Comparison of ENCODE assay signal across 9 cellular contexts in the genomic region with DNA sequence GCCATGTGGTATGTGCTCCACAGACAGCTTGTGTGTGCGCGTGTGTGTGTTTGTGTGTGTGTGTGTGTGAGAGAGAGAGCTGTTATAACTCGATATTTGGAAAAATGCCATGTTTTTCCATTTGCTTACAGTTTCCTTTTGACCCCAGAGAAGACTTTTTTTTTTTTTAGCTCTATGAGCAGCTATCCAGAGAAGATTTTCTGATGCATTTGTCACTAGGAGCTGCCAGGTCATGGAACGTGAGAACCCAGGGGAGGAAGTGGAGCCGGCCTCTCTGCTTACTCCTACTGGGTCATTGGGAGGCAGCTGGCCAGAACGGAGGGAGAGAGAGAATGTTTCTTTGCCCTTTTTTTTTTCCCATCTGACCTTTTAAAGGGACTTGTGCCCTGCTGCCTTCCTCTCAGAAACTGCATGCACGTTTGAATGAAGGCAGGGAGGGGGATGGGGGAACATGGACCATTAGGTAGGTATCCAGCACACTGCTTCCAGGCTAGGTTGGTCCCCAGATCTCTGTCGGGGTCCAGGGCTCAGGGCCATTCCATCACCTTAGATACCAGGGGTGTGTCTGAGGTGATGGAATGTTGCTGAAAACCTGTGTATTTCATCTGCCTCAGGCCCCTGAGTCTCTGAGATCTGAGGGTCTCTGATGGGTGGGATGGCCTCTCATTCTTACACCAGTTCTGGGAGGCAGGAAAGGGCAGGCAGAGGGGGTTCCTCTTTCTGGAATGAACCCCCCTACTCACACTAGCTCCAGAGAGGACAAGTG. TPM values are rescaled to one million over a fixed set of nuclear protein-coding genes. Genes with fewer than 3 reads are reported as not detected.
DNase-seq lines count a peak whose midpoint lies in the region; ATAC-seq and TF ChIP-seq lines count a peak whose summit lies in the region.
"Had no signal": no experiment of that assay in that cellular context is flagged by ENCODE, and none has a peak within 500 bp of the region (broad histone marks: within the 10 kb centered on the region; RNA-seq: fewer than 3 reads in every experiment).

No MANE protein-coding gene starts in this region.

- H3K4me1 Mint-ChIP-seq in natural killer cell = no peaks in the 10 kb centered on the region

- H3K27ac ChIP-seq in SJCRH30 (peak overlapping the region; percentile 20; the same call in 1 of the 2 replicates), hepatocyte (peak overlapping the region; percentile 93), smooth muscle cell (ENCODE audit: low read depth) (peak overlapping the region; percentile 21)

- peaks cover 24% of the 10 kb centered on the region for H3F3A ChIP-seq in smooth muscle cell (ENCODE audit: low read depth)

- no peaks in the 10 kb centered on the region for H3K36me3 Mint-ChIP-seq in natural killer cell

- H3K4me3 Mint-ChIP-seq in natural killer cell = no peak overlapping the region

- no peaks in the 10 kb centered on the region for H3K9me3 Mint-ChIP-seq in natural killer cell

- H3K27me3 Mint-ChIP-seq in natural killer cell (ENCODE audit: low read depth in 2 of 2) = peaks cover 21 to 38% of the 10 kb centered on the region in 2 donors

- H3K4me1 ChIP-seq in SJCRH30 (peaks cover 68% of the 10 kb centered on the region), hepatocyte (ENCODE audit: insufficient read depth) (peaks cover 39% of the 10 kb centered on the region), smooth muscle cell (ENCODE audit: low read depth) (peaks cover 39% of the 10 kb centered on the region)

- H3K27ac Mint-ChIP-seq in natural killer cell = no peak overlapping the region

- H4K20me1 ChIP-seq in hepatocyte (ENCODE audit: insufficient read depth, poor library complexity, severe bottlenecking) (no peaks in the 10 kb centered on the region), smooth muscle cell (ENCODE audit: low read depth) (no peaks in the 10 kb centered on the region)

- DNase-seq in HK-2 (ENCODE audit: unreplicated experiment) (peak; percentile 23), SJCRH30 (peak; percentile 54 to 74), hepatocyte (ENCODE audit: low spot score) (peak; percentile 53), smooth muscle cell (lab: John Stamatoyannopoulos, UW; ENCODE audit: unreplicated experiment) (no peak), LoVo (ENCODE audit: low spot score) (no peak), NCI-H1105 treated with DMSO at 0.1 percent for 48 hours (lab: John Stamatoyannopoulos, UW) (no peak), natural killer cell (no peak)
- DNase-seq: T-helper 1 cell had no signal

- TF ChIP-seq CTCF in hepatocyte (IDR thresholded peaks at IDR 0.05; ENCODE audit: poor library complexity) (no peak), smooth muscle cell (IDR thresholded peaks at IDR 0.05; ENCODE audit: borderline replicate concordance, insufficient read depth, poor library complexity, severe bottlenecking) (no peak), natural killer cell (IDR thresholded peaks at IDR 0.05) (no peak)

- H3K9me3 ChIP-seq in SJCRH30 (replicated peaks) (no peaks in the 10 kb centered on the region), hepatocyte (ENCODE audit: low read depth) (no peaks in the 10 kb centered on the region), smooth muscle cell (replicated peaks; ENCODE audit: low read depth) (no peaks in the 10 kb centered on the region)

- intact Hi-C loops in natural killer cell (cut with micrococcal nuclease) = no loop called here

- no peak overlapping the region for H3K9ac ChIP-seq in smooth muscle cell (ENCODE audit: low read depth)

- H3K27me3 ChIP-seq in SJCRH30 (no peaks in the 10 kb centered on the region), hepatocyte (no peaks in the 10 kb centered on the region), smooth muscle cell (ENCODE audit: low read depth) (no peaks in the 10 kb centered on the region)

- H2AFZ ChIP-seq in hepatocyte (no peak overlapping the region), smooth muscle cell (ENCODE audit: low read depth) (no peak overlapping the region)

- no peak overlapping the region for H3K4me3 ChIP-seq in SJCRH30
- H3K4me3 ChIP-seq in hepatocyte = no peak overlapping the region
- no peak overlapping the region for H3K4me3 ChIP-seq in smooth muscle cell

- H3K79me2 ChIP-seq in hepatocyte (no peaks in the 10 kb centered on the region), smooth muscle cell (ENCODE audit: low read depth) (no peaks in the 10 kb centered on the region)

- no peaks in the 10 kb centered on the region for H3K9me2 ChIP-seq in hepatocyte (replicated peaks; ENCODE audit: insufficient read depth)

- WGBS in hepatocyte (ENCODE audit: low lambda C conversion rate, missing lambda C conversion rate) = 33% methylated on average over 8 of the region's 8 CpGs
- WGBS in smooth muscle cell (ENCODE audit: low lambda C conversion rate) = 39% methylated on average over 8 of the region's 8 CpGs

- H3K4me2 ChIP-seq in hepatocyte = peak overlapping the region; percentile 59
- peak overlapping the region; percentile 66 for H3K4me2 ChIP-seq in smooth muscle cell

- no peaks in the 10 kb centered on the region for H3K36me3 ChIP-seq in SJCRH30
- H3K36me3 ChIP-seq in hepatocyte (replicated peaks; ENCODE audit: insufficient read depth, low read depth) = no peaks in the 10 kb centered on the region
- H3K36me3 ChIP-seq in smooth muscle cell (ENCODE audit: low read depth) = no peaks in the 10 kb centered on the region

- ATAC-seq in natural killer cell (no peak), HG03378 (IDR thresholded peaks at IDR 0.05; ENCODE audit: unreplicated experiment) (no peak)

RNA-seq across cellular contexts. Expression of gene MRPS18A, which starts 11.2 kb away (rescaled TPM):
- 51.6 and 54.7 TPM in 2 replicates for total RNA-seq in SJCRH30 (2014; rRNA removed; shearing (Covaris generic))
- total RNA-seq in hepatocyte (46.1 and 53.1 TPM in 2 replicates), smooth muscle cell (30.9 and 40.4 TPM in 2 replicates), natural killer cell (10 to 100 TPM; 29.0 to 39.8 (median 33.1) TPM)
- polyA plus RNA-seq in hepatocyte (68.8 and 71.1 TPM in 2 replicates), smooth muscle cell (59.9 and 73.7 TPM in 2 replicates)

RNA-seq across cellular contexts. Expression of gene RSPH9, which starts 53.9 kb away (rescaled TPM):
- total RNA-seq in SJCRH30 (2014; rRNA removed; shearing (Covaris generic)) = not detected in 2 replicates
- total RNA-seq in hepatocyte (0.08 and 0.73 TPM in 2 replicates), smooth muscle cell (0.76 and 1.9 TPM in 2 replicates), natural killer cell (under 1 TPM in 1 of 3 donors, not detected in 2; 0.23 TPM)
- polyA plus RNA-seq in hepatocyte (1.8 and 2.8 TPM in 2 replicates), smooth muscle cell (2.5 and 3.4 TPM in 2 replicates)

Comparison
In these comparisons a context has a peak if more than half of its experiments do, and no peak if none do; other contexts are left out.
1. DNase-seq: peak in HK-2 (single experiment), SJCRH30 (2 of 2) and hepatocyte (single experiment); none in smooth muscle cell (single experiment), LoVo (single experiment), NCI-H1105 treated with DMSO at 0.1 percent for 48 hours (single experiment) and natural killer cell (single experiment).
2. H3K27ac ChIP-seq: peak in every context shown above with its lines; median percentile 93 in hepatocyte; 21 in smooth muscle cell; 20 in SJCRH30.